Comparison of ENCODE assay signal across 12 cellular contexts in the genomic region with DNA sequence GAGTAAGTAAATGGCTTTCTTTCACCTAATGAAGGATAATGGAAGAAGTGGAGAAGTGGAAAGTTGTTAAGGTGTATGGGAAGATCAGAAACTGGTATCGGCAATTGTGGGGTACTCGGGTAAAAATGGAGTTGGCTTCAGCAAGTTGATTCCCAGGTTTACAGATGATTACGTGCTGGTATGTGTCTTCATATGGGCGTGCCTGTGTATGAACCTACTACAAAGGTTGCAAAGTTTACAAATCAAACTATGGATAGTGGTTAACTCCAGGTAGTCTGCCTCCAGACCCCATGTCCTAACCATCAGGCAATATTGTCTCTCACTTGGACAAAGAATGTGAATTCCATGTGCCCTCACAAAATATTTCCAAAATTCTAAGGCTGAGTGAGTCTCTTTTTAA. TPM values are rescaled to one million over a fixed set of nuclear protein-coding genes. Genes with fewer than 3 reads are reported as not detected.
DNase-seq lines count a peak whose midpoint lies in the region; ATAC-seq and TF ChIP-seq lines count a peak whose summit lies in the region.
"Had no signal": no experiment of that assay in that cellular context is flagged by ENCODE, and none has a peak within 500 bp of the region (broad histone marks: within the 10 kb centered on the region; RNA-seq: fewer than 3 reads in every experiment).

No MANE protein-coding gene starts in this region.

- no peak overlapping the region for H3K27ac ChIP-seq in right cardiac atrium (ENCODE audit: low read length)
- H3K27ac ChIP-seq in esophagus squamous epithelium = peak overlapping the region; percentile 57 to 88 (median 76)

- peak overlapping the region in 1 of 3 experiments; percentile 78 for H3K27ac Mint-ChIP-seq in nephron
- H3K27ac Mint-ChIP-seq: activated naive CD4-positive, alpha-beta T cell treated with anti-CD3 and anti-CD28 coated beads, Interleukin-2, amount 50 U/mL, for 24 hours; WTC11 had no signal

- no peaks in the 10 kb centered on the region for H3K9me3 ChIP-seq in right cardiac atrium (ENCODE audit: control insufficient read depth, low read length)
- no peaks in the 10 kb centered on the region for H3K9me3 ChIP-seq in esophagus squamous epithelium

- H3K36me3 Mint-ChIP-seq in nephron (ENCODE audit: low read depth) = no peaks in the 10 kb centered on the region
- H3K36me3 Mint-ChIP-seq: activated naive CD4-positive, alpha-beta T cell treated with anti-CD3 and anti-CD28 coated beads, Interleukin-2, amount 50 U/mL, for 24 hours; WTC11 had no signal

- no peak for TF ChIP-seq POLR2A in esophagus squamous epithelium (IDR thresholded peaks at IDR 0.05)

- no peaks in the 10 kb centered on the region for H3K27me3 Mint-ChIP-seq in nephron (ENCODE audit: low read depth)

- WGBS in right cardiac atrium = 81% methylated on average over 4 of the region's 4 CpGs
- 36 to 44% methylated on average over 4 of the region's 4 CpGs for WGBS in esophagus squamous epithelium, 2 donors

- ATAC-seq in right cardiac atrium (no peak), Right ventricle myocardium superior (ENCODE audit: poor library complexity) (no peak), HG02763 (IDR thresholded peaks at IDR 0.05; ENCODE audit: unreplicated experiment) (no peak), HG02970 (IDR thresholded peaks at IDR 0.05; ENCODE audit: low FRiP score, unreplicated experiment) (no peak)
- ATAC-seq: WTC11 had no signal

- H3K36me3 ChIP-seq in esophagus squamous epithelium = no peaks in the 10 kb centered on the region

- peak overlapping the region; percentile 99 for H3K4me3 ChIP-seq in right cardiac atrium (ENCODE audit: low read length)
- peak overlapping the region; percentile 34 to 67 (median 56) for H3K4me3 ChIP-seq in esophagus squamous epithelium

- H3K4me1 ChIP-seq in right cardiac atrium (ENCODE audit: control insufficient read depth, insufficient read depth, low read length) = no peaks in the 10 kb centered on the region
- H3K4me1 ChIP-seq in esophagus squamous epithelium = peaks cover 0 to 37% (median 9%) of the 10 kb centered on the region in 3 donors

- H3K9me3 Mint-ChIP-seq in nephron = no peaks in the 10 kb centered on the region
- H3K9me3 Mint-ChIP-seq: activated naive CD4-positive, alpha-beta T cell treated with anti-CD3 and anti-CD28 coated beads, Interleukin-2, amount 50 U/mL, for 24 hours; WTC11 had no signal

- peaks cover 15% of the 10 kb centered on the region for H3K4me1 Mint-ChIP-seq in nephron

- H3K4me3 Mint-ChIP-seq in nephron = peak overlapping the region in 2 of 3 experiments; percentile 71 to 76
- H3K4me3 Mint-ChIP-seq: WTC11 had no signal

- intact Hi-C loops in right cardiac atrium (cut with DNase I) (loop anchor here (5.0 to 10.0 kb wide), 3 partner anchors 63 to 518 kb away; no protein-coding TSS in a partner anchor), Right ventricle myocardium superior (cut with DNase I) (loop anchor here (5.0 kb wide), 1 partner anchor 68 kb away; no protein-coding TSS in a partner anchor), esophagus squamous epithelium (cut with DNase I) (loop anchor here (5.0 kb wide), 1 partner anchor 68 kb away; no protein-coding TSS in a partner anchor)

- DNase-seq in right cardiac atrium (no peak), Right ventricle myocardium superior (no peak), esophagus squamous epithelium (lab: John Stamatoyannopoulos, UW) (no peak), NOMO-1 treated with dmso at 0.1 percent for 144 hours (lab: John Stamatoyannopoulos, UW; ENCODE audit: unreplicated experiment) (no peak), ureter (ENCODE audit: low spot score) (no peak)
- DNase-seq: NCI-H187; stimulated activated CD4-positive, alpha-beta T cell treated with anti-CD3 and anti-CD28 coated beads, Interleukin-2, amount 100 ng/mL, for 48 hours had no signal

- H3K27me3 ChIP-seq in right cardiac atrium (ENCODE audit: control insufficient read depth, insufficient read depth) (no peaks in the 10 kb centered on the region), esophagus squamous epithelium (no peaks in the 10 kb centered on the region)

- TF ChIP-seq CTCF in esophagus squamous epithelium (IDR thresholded peaks at IDR 0.05) = no peak
- no peak for TF ChIP-seq CTCF in nephron (IDR thresholded peaks at IDR 0.05; ENCODE audit: unreplicated experiment in 3 of 3)

RNA-seq across cellular contexts. Expression of a gene that starts 0.8 kb away (rescaled TPM):
- total RNA-seq in right cardiac atrium (1 to 10 TPM; 4.9 to 8.2 (median 7.3) TPM), Right ventricle myocardium superior (4.6 TPM), esophagus squamous epithelium (10 to 100 TPM in 1 of 4 donors, 1 to 10 TPM in 3; 2.8 to 11.6 (median 5.8) TPM), ureter (28.6 TPM)
- polyA plus RNA-seq in right cardiac atrium = 1.6 TPM

RNA-seq across cellular contexts. Expression of a gene that starts 34.8 kb away (rescaled TPM):
- 10 to 100 TPM in 3 of 4 donors, 1 to 10 TPM in 1; 8.6 to 17.6 (median 13.4) TPM for total RNA-seq in right cardiac atrium
- 7.9 TPM for polyA plus RNA-seq in right cardiac atrium
- 14.6 TPM for total RNA-seq in Right ventricle myocardium superior
- 10 to 100 TPM in 1 of 4 donors, 1 to 10 TPM in 2, under 1 TPM in 1; 0.83 to 11.4 (median 4.0) TPM for total RNA-seq in esophagus squamous epithelium
- total RNA-seq in ureter = 40.5 TPM
